ENCODE assay signal across 1 cellular context in the genomic region with DNA sequence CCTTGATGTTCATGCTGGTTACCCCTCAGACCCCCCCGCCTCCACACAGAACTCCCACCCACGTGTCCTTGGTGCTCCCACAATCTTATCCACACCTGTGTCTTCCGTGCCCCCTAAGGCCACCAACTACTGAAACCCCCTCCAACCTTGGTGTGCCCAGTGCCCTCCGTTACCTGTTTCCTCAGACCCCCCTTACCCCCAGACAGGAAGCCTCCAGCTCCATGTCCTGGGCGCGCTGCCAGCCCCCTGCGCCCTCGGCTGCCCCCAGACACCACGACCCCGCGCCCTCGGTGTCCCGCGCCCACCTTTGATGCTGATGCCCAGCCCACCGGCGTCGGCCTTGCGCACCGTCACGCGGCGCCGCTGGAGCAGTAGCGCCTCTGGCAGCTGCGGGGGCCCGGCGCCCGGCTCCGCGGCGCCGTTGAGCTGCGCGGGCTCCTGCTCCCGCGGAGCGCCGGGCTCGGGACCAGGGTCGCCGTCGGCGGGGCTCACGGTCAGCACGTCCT.
A peak's percentile ranks its signal among the peaks of the same experiment; 100 is the strongest.
TF ChIP-seq lines count a peak whose summit lies in the region.

No MANE protein-coding gene starts in this region.

TF ChIP-seq in HepG2, 621 proteins besides CTCF, POLR2A, EP300 and RAD21 (continued from another document):
- TF ChIP-seq ZNF326 (CRISPR knock-in tag; IDR thresholded peaks at IDR 0.05; ENCODE audit: borderline replicate concordance): no peak
- TF ChIP-seq, protein P1, sequence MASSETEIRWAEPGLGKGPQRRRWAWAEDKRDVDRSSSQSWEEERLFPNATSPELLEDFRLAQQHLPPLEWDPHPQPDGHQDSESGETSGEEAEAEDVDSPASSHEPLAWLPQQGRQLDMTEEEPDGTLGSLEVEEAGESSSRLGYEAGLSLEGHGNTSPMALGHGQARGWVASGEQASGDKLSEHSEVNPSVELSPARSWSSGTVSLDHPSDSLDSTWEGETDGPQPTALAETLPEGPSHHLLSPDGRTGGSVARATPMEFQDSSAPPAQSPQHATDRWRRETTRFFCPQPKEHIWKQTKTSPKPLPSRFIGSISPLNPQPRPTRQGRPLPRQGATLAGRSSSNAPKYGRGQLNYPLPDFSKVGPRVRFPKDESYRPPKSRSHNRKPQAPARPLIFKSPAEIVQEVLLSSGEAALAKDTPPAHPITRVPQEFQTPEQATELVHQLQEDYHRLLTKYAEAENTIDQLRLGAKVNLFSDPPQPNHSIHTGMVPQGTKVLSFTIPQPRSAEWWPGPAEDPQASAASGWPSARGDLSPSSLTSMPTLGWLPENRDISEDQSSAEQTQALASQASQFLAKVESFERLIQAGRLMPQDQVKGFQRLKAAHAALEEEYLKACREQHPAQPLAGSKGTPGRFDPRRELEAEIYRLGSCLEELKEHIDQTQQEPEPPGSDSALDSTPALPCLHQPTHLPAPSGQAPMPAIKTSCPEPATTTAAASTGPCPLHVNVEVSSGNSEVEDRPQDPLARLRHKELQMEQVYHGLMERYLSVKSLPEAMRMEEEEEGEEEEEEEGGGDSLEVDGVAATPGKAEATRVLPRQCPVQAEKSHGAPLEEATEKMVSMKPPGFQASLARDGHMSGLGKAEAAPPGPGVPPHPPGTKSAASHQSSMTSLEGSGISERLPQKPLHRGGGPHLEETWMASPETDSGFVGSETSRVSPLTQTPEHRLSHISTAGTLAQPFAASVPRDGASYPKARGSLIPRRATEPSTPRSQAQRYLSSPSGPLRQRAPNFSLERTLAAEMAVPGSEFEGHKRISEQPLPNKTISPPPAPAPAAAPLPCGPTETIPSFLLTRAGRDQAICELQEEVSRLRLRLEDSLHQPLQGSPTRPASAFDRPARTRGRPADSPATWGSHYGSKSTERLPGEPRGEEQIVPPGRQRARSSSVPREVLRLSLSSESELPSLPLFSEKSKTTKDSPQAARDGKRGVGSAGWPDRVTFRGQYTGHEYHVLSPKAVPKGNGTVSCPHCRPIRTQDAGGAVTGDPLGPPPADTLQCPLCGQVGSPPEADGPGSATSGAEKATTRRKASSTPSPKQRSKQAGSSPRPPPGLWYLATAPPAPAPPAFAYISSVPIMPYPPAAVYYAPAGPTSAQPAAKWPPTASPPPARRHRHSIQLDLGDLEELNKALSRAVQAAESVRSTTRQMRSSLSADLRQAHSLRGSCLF (CRISPR knock-in tag; IDR thresholded peaks at IDR 0.05; ENCODE audit: borderline replicate concordance): no peak
- TF ChIP-seq HMG20A (CRISPR knock-in tag; IDR thresholded peaks at IDR 0.05; ENCODE audit: borderline replicate concordance): no peak
- TF ChIP-seq TP53 (CRISPR knock-in tag; conservative IDR thresholded peaks at IDR 0.05): no peak
- no peak for TF ChIP-seq GABPB1 (CRISPR knock-in tag; IDR thresholded peaks at IDR 0.05)
- TF ChIP-seq ADNP (CRISPR knock-in tag; IDR thresholded peaks at IDR 0.05): no peak
- no peak for TF ChIP-seq ZNF354B (CRISPR knock-in tag; IDR thresholded peaks at IDR 0.05)
- TF ChIP-seq ZNF274 (CRISPR knock-in tag; IDR thresholded peaks at IDR 0.05): no peak
- no peak for TF ChIP-seq PRDM10 (CRISPR knock-in tag; IDR thresholded peaks at IDR 0.05; ENCODE audit: low read depth)
- TF ChIP-seq ZNF350 (CRISPR knock-in tag; IDR thresholded peaks at IDR 0.05; ENCODE audit: borderline replicate concordance, low read depth): no peak
- TF ChIP-seq PHB2 (IDR thresholded peaks at IDR 0.05; ENCODE audit: partially characterized antibody): no peak
- TF ChIP-seq ZNF562 (CRISPR knock-in tag; IDR thresholded peaks at IDR 0.05; ENCODE audit: borderline replicate concordance): no peak
- TF ChIP-seq ZNF275 (CRISPR knock-in tag; IDR thresholded peaks at IDR 0.05; ENCODE audit: borderline replicate concordance): no peak
- TF ChIP-seq CREB3 (CRISPR knock-in tag; IDR thresholded peaks at IDR 0.05): no peak
- TF ChIP-seq ZNF577 (CRISPR knock-in tag; IDR thresholded peaks at IDR 0.05; ENCODE audit: borderline replicate concordance, low read depth): no peak
- TF ChIP-seq ZNF468 (CRISPR knock-in tag; IDR thresholded peaks at IDR 0.05): no peak
- TF ChIP-seq ZNF235 (CRISPR knock-in tag; IDR thresholded peaks at IDR 0.05; ENCODE audit: borderline replicate concordance): no peak
- 0 out of 2 replicates have a peak, but pooled peaks have one; percentile 15 for TF ChIP-seq DNMT1 (CRISPR knock-in tag; IDR thresholded peaks at IDR 0.05)
- TF ChIP-seq, protein P2, sequence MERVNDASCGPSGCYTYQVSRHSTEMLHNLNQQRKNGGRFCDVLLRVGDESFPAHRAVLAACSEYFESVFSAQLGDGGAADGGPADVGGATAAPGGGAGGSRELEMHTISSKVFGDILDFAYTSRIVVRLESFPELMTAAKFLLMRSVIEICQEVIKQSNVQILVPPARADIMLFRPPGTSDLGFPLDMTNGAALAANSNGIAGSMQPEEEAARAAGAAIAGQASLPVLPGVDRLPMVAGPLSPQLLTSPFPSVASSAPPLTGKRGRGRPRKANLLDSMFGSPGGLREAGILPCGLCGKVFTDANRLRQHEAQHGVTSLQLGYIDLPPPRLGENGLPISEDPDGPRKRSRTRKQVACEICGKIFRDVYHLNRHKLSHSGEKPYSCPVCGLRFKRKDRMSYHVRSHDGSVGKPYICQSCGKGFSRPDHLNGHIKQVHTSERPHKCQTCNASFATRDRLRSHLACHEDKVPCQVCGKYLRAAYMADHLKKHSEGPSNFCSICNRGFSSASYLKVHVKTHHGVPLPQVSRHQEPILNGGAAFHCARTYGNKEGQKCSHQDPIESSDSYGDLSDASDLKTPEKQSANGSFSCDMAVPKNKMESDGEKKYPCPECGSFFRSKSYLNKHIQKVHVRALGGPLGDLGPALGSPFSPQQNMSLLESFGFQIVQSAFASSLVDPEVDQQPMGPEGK (CRISPR knock-in tag; IDR thresholded peaks at IDR 0.05): peak; percentile 20; the same call in 1 of the 2 replicates
- no peak for TF ChIP-seq ZBTB3 (CRISPR knock-in tag; IDR thresholded peaks at IDR 0.05; ENCODE audit: borderline replicate concordance, low read depth)
